In genomic region chr9:130354378-130354777, GRCh38 we compare ENCODE assay signal across 24 cellular contexts.
"Had no signal": no experiment of that assay in that cellular context is flagged by ENCODE, and none has a peak within 500 bp of the region (broad histone marks: within the 10 kb centered on the region; RNA-seq: fewer than 3 reads in every experiment).

No MANE protein-coding gene starts in this region.

- H3K4me1 ChIP-seq: colonic mucosa, foreskin keratinocyte, gastroesophageal sphincter, heart left ventricle, left lung, lower lobe of right lung had no signal

- H3K4me3 Mint-ChIP-seq: dendritic cell treated with granulocyte-macrophage colony-stimulating factor and Interleukin-4, amounts not matched to agents 40 ng/mL and 50 ng/mL, for 4 days; effector memory CD8-positive, alpha-beta T cell; endodermal cell; immature natural killer cell; mesothelial cell of epicardium had no signal

- H3K27me3 ChIP-seq: colonic mucosa, foreskin keratinocyte, gastroesophageal sphincter, heart left ventricle, hepatocyte, left lung had no signal

- H3K4me3 ChIP-seq: colonic mucosa, gastroesophageal sphincter, heart left ventricle, hepatocyte, left lung, lower lobe of right lung, mucosa of descending colon had no signal

- H3K27me3 Mint-ChIP-seq: dendritic cell treated with granulocyte-macrophage colony-stimulating factor and Interleukin-4, amounts not matched to agents 40 ng/mL and 50 ng/mL, for 4 days had no signal

- DNase-seq: colonic mucosa; cortex of kidney; effector CD8-positive, alpha-beta T cell; effector memory CD8-positive, alpha-beta T cell; endodermal cell; erythroblast; foreskin keratinocyte; heart left ventricle; hypothalamus; immature natural killer cell; islet precursor cell; left cardiac atrium; lower lobe of right lung; mesenchymal stem cell had no signal

- H3K27ac ChIP-seq: colonic mucosa, epithelial cell of prostate, foreskin keratinocyte, gastroesophageal sphincter, heart left ventricle, hepatocyte, left lung, lower lobe of right lung had no signal

- ATAC-seq: effector memory CD8-positive, alpha-beta T cell; esophagus mucosa; foreskin keratinocyte; gastroesophageal sphincter; left cardiac atrium; left lung; mucosa of descending colon had no signal

- H3K36me3 Mint-ChIP-seq: immature natural killer cell, mesothelial cell of epicardium had no signal

- H3K27ac Mint-ChIP-seq: dendritic cell treated with granulocyte-macrophage colony-stimulating factor and Interleukin-4, amounts not matched to agents 40 ng/mL and 50 ng/mL, for 4 days; effector memory CD8-positive, alpha-beta T cell; endodermal cell; immature natural killer cell; mesothelial cell of epicardium had no signal

- H2AFZ ChIP-seq: hepatocyte had no signal

- H3K36me3 ChIP-seq: colonic mucosa, left lung, lower lobe of right lung had no signal

- FAIRE-seq: endometrium, frontal cortex had no signal

- H3K4me1 Mint-ChIP-seq: endodermal cell, immature natural killer cell, mesothelial cell of epicardium had no signal

- H3K9me3 Mint-ChIP-seq: dendritic cell treated with granulocyte-macrophage colony-stimulating factor and Interleukin-4, amounts not matched to agents 40 ng/mL and 50 ng/mL, for 4 days; effector memory CD8-positive, alpha-beta T cell; endodermal cell; immature natural killer cell; mesothelial cell of epicardium had no signal

- H3K9me3 ChIP-seq: colonic mucosa, gastroesophageal sphincter, heart left ventricle, left lung, lower lobe of right lung, mucosa of descending colon had no signal

- H3K4me2 ChIP-seq: hepatocyte had no signal
